In the genomic region with DNA sequence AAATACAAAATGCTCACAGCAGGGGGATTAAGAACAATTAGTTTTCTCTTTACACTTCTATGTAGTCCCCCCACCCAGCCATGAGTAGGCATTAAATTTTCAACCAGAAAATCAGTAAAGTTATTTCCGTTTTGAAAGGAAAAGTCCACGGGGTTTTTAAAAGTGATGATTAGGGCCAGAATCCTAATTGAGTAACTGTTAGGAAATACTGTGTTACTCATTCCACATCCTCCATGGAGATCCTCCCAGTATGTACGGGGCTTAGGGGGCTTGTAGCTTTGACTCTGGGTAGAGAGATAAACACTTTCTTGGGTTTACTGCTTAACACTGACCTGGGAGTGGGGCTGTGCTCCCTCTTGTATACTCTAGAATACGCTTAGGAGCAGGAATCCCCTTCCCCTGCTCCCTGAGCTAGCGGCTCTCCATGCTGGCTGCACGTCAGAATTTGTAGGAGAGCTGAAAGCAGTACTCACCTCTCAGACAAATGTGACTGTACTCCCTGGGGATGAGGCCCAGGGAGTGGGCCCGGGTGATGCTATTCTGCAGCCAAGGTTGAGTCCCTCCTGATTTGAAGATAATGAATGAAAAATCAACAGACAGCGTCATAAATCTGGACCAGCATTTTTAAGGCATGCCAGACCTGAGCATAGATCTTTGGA, we compare ENCODE assay signal across 1 cellular context.
TF ChIP-seq lines count a peak whose summit lies in the region.

No MANE protein-coding gene starts in this region.

TF ChIP-seq in HEK293T, 16 proteins besides CTCF, POLR2A, EP300 and RAD21 (continued from another document):
- TF ChIP-seq, protein P1, sequence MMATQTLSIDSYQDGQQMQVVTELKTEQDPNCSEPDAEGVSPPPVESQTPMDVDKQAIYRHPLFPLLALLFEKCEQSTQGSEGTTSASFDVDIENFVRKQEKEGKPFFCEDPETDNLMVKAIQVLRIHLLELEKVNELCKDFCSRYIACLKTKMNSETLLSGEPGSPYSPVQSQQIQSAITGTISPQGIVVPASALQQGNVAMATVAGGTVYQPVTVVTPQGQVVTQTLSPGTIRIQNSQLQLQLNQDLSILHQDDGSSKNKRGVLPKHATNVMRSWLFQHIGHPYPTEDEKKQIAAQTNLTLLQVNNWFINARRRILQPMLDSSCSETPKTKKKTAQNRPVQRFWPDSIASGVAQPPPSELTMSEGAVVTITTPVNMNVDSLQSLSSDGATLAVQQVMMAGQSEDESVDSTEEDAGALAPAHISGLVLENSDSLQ (IDR thresholded peaks at IDR 0.05): no peak
- TF ChIP-seq BHLHE40 (IDR thresholded peaks at IDR 0.05; ENCODE audit: borderline replicate concordance) (no peak), FOXA1 (IDR thresholded peaks at IDR 0.05) (no peak), SUZ12 (IDR thresholded peaks at IDR 0.05) (no peak), NFRKB (IDR thresholded peaks at IDR 0.05) (no peak), L3MBTL2 (conservative IDR thresholded peaks at IDR 0.05) (no peak), FOXK2 (IDR thresholded peaks at IDR 0.05) (no peak), ELF4 (IDR thresholded peaks at IDR 0.05) (no peak)
TF ChIP-seq in HEK293T: peak in this region for 0.
